ENCODE assay signal across 25 cellular contexts in the genomic region with DNA sequence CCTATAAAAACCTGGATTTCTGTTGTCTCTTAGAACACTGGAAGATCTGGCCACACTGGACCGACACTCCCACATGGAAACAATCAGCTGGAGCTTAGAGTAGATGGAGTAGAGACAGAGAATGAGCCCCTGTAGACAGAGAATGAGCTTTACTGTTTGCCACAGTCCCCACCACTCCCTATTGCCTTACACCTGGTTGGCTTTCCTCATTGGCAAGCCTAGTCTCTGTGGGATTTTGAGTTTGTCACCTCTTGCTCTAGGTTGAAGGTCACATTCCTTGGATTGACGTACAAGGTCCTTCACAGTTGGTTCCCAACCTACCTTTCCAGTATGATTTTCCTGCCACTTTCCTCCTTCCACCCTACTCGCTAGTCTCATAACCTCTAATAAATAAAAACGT. TPM values are rescaled to one million over a fixed set of nuclear protein-coding genes. Genes with fewer than 3 reads are reported as not detected.
DNase-seq lines count a peak whose midpoint lies in the region; ATAC-seq and TF ChIP-seq lines count a peak whose summit lies in the region.
"Had no signal": no experiment of that assay in that cellular context is flagged by ENCODE, and none has a peak within 500 bp of the region (broad histone marks: within the 10 kb centered on the region; RNA-seq: fewer than 3 reads in every experiment).

No MANE protein-coding gene starts in this region.

- peaks cover 2% of the 10 kb centered on the region for H3K36me3 Mint-ChIP-seq in activated CD4-positive, alpha-beta T cell treated with anti-CD3 and anti-CD28 coated beads, Interleukin-2, amount 10 ng/mL, durations not matched to agents 7 days and 5 days (ENCODE audit: low read depth)
- peaks cover 1% of the 10 kb centered on the region for H3K36me3 Mint-ChIP-seq in activated naive CD8-positive, alpha-beta T cell treated with anti-CD3 and anti-CD28 coated beads, Interleukin-2, amount 10 ng/mL, durations not matched to agents 7 days and 5 days
- H3K36me3 Mint-ChIP-seq in HFFc6 (ENCODE audit: low read depth): no peaks in the 10 kb centered on the region
- H3K36me3 Mint-ChIP-seq: immature natural killer cell had no signal

- no peaks in the 10 kb centered on the region for H3K36me3 ChIP-seq in KOPT-K1 (ENCODE audit: insufficient read depth, low read length)
- H3K36me3 ChIP-seq in parathyroid adenoma (ENCODE audit: control insufficient read depth, insufficient read depth, low read length): no peaks in the 10 kb centered on the region
- H3K36me3 ChIP-seq: ascending aorta, BLaER1, left lung, suprapubic skin, uterus had no signal

- peaks cover 63% of the 10 kb centered on the region for H3K4me1 Mint-ChIP-seq in activated CD4-positive, alpha-beta T cell treated with anti-CD3 and anti-CD28 coated beads, Interleukin-2, amount 10 ng/mL, durations not matched to agents 7 days and 5 days
- H3K4me1 Mint-ChIP-seq in activated naive CD8-positive, alpha-beta T cell treated with anti-CD3 and anti-CD28 coated beads, Interleukin-2, amount 10 ng/mL, durations not matched to agents 7 days and 5 days: peaks cover 46% of the 10 kb centered on the region
- no peaks in the 10 kb centered on the region for H3K4me1 Mint-ChIP-seq in HFFc6 (ENCODE audit: low read depth)

- H3K4me1 ChIP-seq in parathyroid adenoma: peaks cover 31% of the 10 kb centered on the region
- H3K4me1 ChIP-seq: suprapubic skin, uterus had no signal

- peak overlapping the region; percentile 61 for H3K27ac ChIP-seq in KOPT-K1 (ENCODE audit: low read depth, low read length, poor library complexity, severe bottlenecking)
- H3K27ac ChIP-seq in parathyroid adenoma: peak overlapping the region; percentile 99
- H3K27ac ChIP-seq: ascending aorta, dorsolateral prefrontal cortex, RWPE1, suprapubic skin, uterus had no signal

- POLR2A ChIA-PET in activated CD4-positive, alpha-beta T cell treated with anti-CD3 and anti-CD28 coated beads, Interleukin-2, amount 10 ng/mL, durations not matched to agents 7 days and 5 days (lab: Charles Lee): no interaction called here
- POLR2A ChIA-PET in activated naive CD8-positive, alpha-beta T cell treated with anti-CD3 and anti-CD28 coated beads, Interleukin-2, amount 10 ng/mL, durations not matched to agents 7 days and 5 days (lab: Charles Lee): interaction anchor here (2.1 kb wide), 1 partner anchor 20 kb away, joined by 8 read pairs; a partner anchor contains a TSS

- H3K27me3 Mint-ChIP-seq in activated CD4-positive, alpha-beta T cell treated with anti-CD3 and anti-CD28 coated beads, Interleukin-2, amount 10 ng/mL, durations not matched to agents 7 days and 5 days: no peaks in the 10 kb centered on the region
- no peaks in the 10 kb centered on the region for H3K27me3 Mint-ChIP-seq in activated naive CD8-positive, alpha-beta T cell treated with anti-CD3 and anti-CD28 coated beads, Interleukin-2, amount 10 ng/mL, durations not matched to agents 7 days and 5 days
- peaks cover 9% of the 10 kb centered on the region for H3K27me3 Mint-ChIP-seq in HFFc6 (ENCODE audit: insufficient read depth)

- H3K9me3 Mint-ChIP-seq in activated CD4-positive, alpha-beta T cell treated with anti-CD3 and anti-CD28 coated beads, Interleukin-2, amount 10 ng/mL, durations not matched to agents 7 days and 5 days: peaks cover 5% of the 10 kb centered on the region
- H3K9me3 Mint-ChIP-seq in activated naive CD8-positive, alpha-beta T cell treated with anti-CD3 and anti-CD28 coated beads, Interleukin-2, amount 10 ng/mL, durations not matched to agents 7 days and 5 days: peaks cover 1% of the 10 kb centered on the region
- no peaks in the 10 kb centered on the region for H3K9me3 Mint-ChIP-seq in HFFc6
- H3K9me3 Mint-ChIP-seq: immature natural killer cell had no signal

- no peaks in the 10 kb centered on the region for H3K27me3 ChIP-seq in parathyroid adenoma (ENCODE audit: control insufficient read depth, insufficient read depth, low read length)
- H3K27me3 ChIP-seq: ascending aorta, BLaER1, dorsolateral prefrontal cortex, suprapubic skin, uterus had no signal

- ATAC-seq in activated naive CD8-positive, alpha-beta T cell treated with anti-CD3 and anti-CD28 coated beads, Interleukin-2, amount 10 ng/mL, durations not matched to agents 7 days and 5 days (ENCODE audit: low read depth): no peak
- ATAC-seq in GM18519 (IDR thresholded peaks at IDR 0.05; ENCODE audit: low FRiP score, unreplicated experiment): no peak
- ATAC-seq: left lung had no signal

- H2AFZ ChIP-seq in parathyroid adenoma: peak overlapping the region; percentile 25

- CTCF ChIA-PET in activated CD4-positive, alpha-beta T cell treated with anti-CD3 and anti-CD28 coated beads, Interleukin-2, amount 10 ng/mL, durations not matched to agents 7 days and 5 days (lab: Charles Lee): interaction anchor here (0.6 to 1.2 kb wide), 2 partner anchors 10 to 13 kb away, joined by 3 to 4 read pairs; no protein-coding TSS in a partner anchor

- no peak for TF ChIP-seq CTCF in parathyroid adenoma (IDR thresholded peaks at IDR 0.05)
- TF ChIP-seq CTCF in HFFc6 (IDR thresholded peaks at IDR 0.05): no peak

- no peak for DNase-seq in activated CD4-positive, alpha-beta T cell treated with anti-CD3 and anti-CD28 coated beads, Interleukin-2, amount 10 ng/mL, durations not matched to agents 7 days and 5 days
- no peak for DNase-seq in activated CD4-positive, alpha-beta T cell treated with anti-CD3 and anti-CD28 coated beads, Interleukin-2, amount 50 U/mL, for 4 hours
- no peak for DNase-seq in activated naive CD8-positive, alpha-beta T cell treated with anti-CD3 and anti-CD28 coated beads, Interleukin-2, amount 10 ng/mL, durations not matched to agents 7 days and 5 days
- no peak for DNase-seq in stimulated activated CD4-positive, alpha-beta T cell treated with anti-CD3 and anti-CD28 coated beads, Interleukin-4, amount 100 ng/mL, for 4 hours
- DNase-seq in HFFc6: no peak
- DNase-seq: central memory CD4-positive, alpha-beta T cell; dorsolateral prefrontal cortex; foreskin fibroblast; immature natural killer cell; left lung; NCI-H2171 treated with DMSO at 0.1 percent for 48 hours; NCI-H526 treated with DMSO at 0.1 percent for 48 hours; nucleus accumbens; retina; uterus had no signal

- H3K27ac Mint-ChIP-seq in activated CD4-positive, alpha-beta T cell treated with anti-CD3 and anti-CD28 coated beads, Interleukin-2, amount 10 ng/mL, durations not matched to agents 7 days and 5 days: peak overlapping the region; percentile 52
- peak overlapping the region; percentile 76 for H3K27ac Mint-ChIP-seq in activated naive CD8-positive, alpha-beta T cell treated with anti-CD3 and anti-CD28 coated beads, Interleukin-2, amount 10 ng/mL, durations not matched to agents 7 days and 5 days
- H3K27ac Mint-ChIP-seq in HFFc6: no peak overlapping the region
- H3K27ac Mint-ChIP-seq: immature natural killer cell had no signal

- no peak overlapping the region for H3K9ac ChIP-seq in parathyroid adenoma
- H3K9ac ChIP-seq: BLaER1 had no signal

- H3K9me3 ChIP-seq in KOPT-K1 (ENCODE audit: insufficient read depth, low read length, poor library complexity, severe bottlenecking) (no peaks in the 10 kb centered on the region), parathyroid adenoma (ENCODE audit: control insufficient read depth, low read length) (no peaks in the 10 kb centered on the region)
- H3K9me3 ChIP-seq: ascending aorta, BLaER1, left lung, suprapubic skin, uterus had no signal

- no peak overlapping the region for H3K4me2 ChIP-seq in parathyroid adenoma (ENCODE audit: low read length)

- H3K79me2 ChIP-seq in parathyroid adenoma: peaks cover 14% of the 10 kb centered on the region

- H3K4me3 ChIP-seq in parathyroid adenoma (ENCODE audit: low read depth, low read length): no peak overlapping the region
- H3K4me3 ChIP-seq: ascending aorta, BLaER1, dorsolateral prefrontal cortex, left lung, suprapubic skin, uterus had no signal

- no peak overlapping the region for H3K4me3 Mint-ChIP-seq in activated CD4-positive, alpha-beta T cell treated with anti-CD3 and anti-CD28 coated beads, Interleukin-2, amount 10 ng/mL, durations not matched to agents 7 days and 5 days
- H3K4me3 Mint-ChIP-seq in activated naive CD8-positive, alpha-beta T cell treated with anti-CD3 and anti-CD28 coated beads, Interleukin-2, amount 10 ng/mL, durations not matched to agents 7 days and 5 days: no peak overlapping the region
- no peak overlapping the region for H3K4me3 Mint-ChIP-seq in HFFc6
- H3K4me3 Mint-ChIP-seq: immature natural killer cell had no signal

RNA-seq across cellular contexts. Expression of a gene that starts 2.0 kb away (rescaled TPM):
- total RNA-seq in activated CD4-positive, alpha-beta T cell treated with anti-CD3 and anti-CD28 coated beads, Interleukin-2, amount 10 ng/mL, durations not matched to agents 7 days and 5 days: under 1 TPM; 0.17 to 0.37 TPM
- total RNA-seq in activated naive CD8-positive, alpha-beta T cell treated with anti-CD3 and anti-CD28 coated beads, Interleukin-2, amount 10 ng/mL, durations not matched to agents 7 days and 5 days: under 1 TPM; 0.08 to 0.17 TPM
- total RNA-seq in HFFc6 (2021; fragmentation: NEBNext Ultra II Directional; extraction: Animal tissue kit (Norgen Biotek cat#: 25700)): not detected
- total RNA-seq: ascending aorta, M059J, mononuclear cell had no signal

RNA-seq across cellular contexts. Expression of a gene that starts 16.0 kb away (rescaled TPM):
- total RNA-seq in activated CD4-positive, alpha-beta T cell treated with anti-CD3 and anti-CD28 coated beads, Interleukin-2, amount 10 ng/mL, durations not matched to agents 7 days and 5 days: not detected
- total RNA-seq in activated naive CD8-positive, alpha-beta T cell treated with anti-CD3 and anti-CD28 coated beads, Interleukin-2, amount 10 ng/mL, durations not matched to agents 7 days and 5 days: not detected
- total RNA-seq in HFFc6 (2021; fragmentation: NEBNext Ultra II Directional; extraction: Animal tissue kit (Norgen Biotek cat#: 25700)): not detected
- total RNA-seq: A673, ascending aorta, M059J, uterus had no signal

RNA-seq across cellular contexts. Expression of a gene that starts 20.0 kb away (rescaled TPM):
- total RNA-seq in activated CD4-positive, alpha-beta T cell treated with anti-CD3 and anti-CD28 coated beads, Interleukin-2, amount 10 ng/mL, durations not matched to agents 7 days and 5 days: 10 to 100 TPM; 52.7 to 53.9 TPM
- 10 to 100 TPM; 51.7 to 53.5 TPM for total RNA-seq in activated naive CD8-positive, alpha-beta T cell treated with anti-CD3 and anti-CD28 coated beads, Interleukin-2, amount 10 ng/mL, durations not matched to agents 7 days and 5 days
- total RNA-seq in HFFc6 (2021; fragmentation: NEBNext Ultra II Directional; extraction: Animal tissue kit (Norgen Biotek cat#: 25700)): 10 to 100 TPM; 53.2 to 66.7 (median 61.7) TPM

RNA-seq across cellular contexts. Expression of a gene that starts 29.5 kb away (rescaled TPM):
- total RNA-seq in activated CD4-positive, alpha-beta T cell treated with anti-CD3 and anti-CD28 coated beads, Interleukin-2, amount 10 ng/mL, durations not matched to agents 7 days and 5 days: not detected
- total RNA-seq in activated naive CD8-positive, alpha-beta T cell treated with anti-CD3 and anti-CD28 coated beads, Interleukin-2, amount 10 ng/mL, durations not matched to agents 7 days and 5 days: not detected
- not detected for total RNA-seq in HFFc6 (2021; fragmentation: NEBNext Ultra II Directional; extraction: Animal tissue kit (Norgen Biotek cat#: 25700))
- total RNA-seq: M059J, uterus had no signal

RNA-seq across cellular contexts. Expression of a gene that starts 41.8 kb away (rescaled TPM):
- total RNA-seq in activated CD4-positive, alpha-beta T cell treated with anti-CD3 and anti-CD28 coated beads, Interleukin-2, amount 10 ng/mL, durations not matched to agents 7 days and 5 days: under 1 TPM; 0.52 to 0.89 TPM
- under 1 TPM; 0.58 to 0.62 TPM for total RNA-seq in activated naive CD8-positive, alpha-beta T cell treated with anti-CD3 and anti-CD28 coated beads, Interleukin-2, amount 10 ng/mL, durations not matched to agents 7 days and 5 days
- total RNA-seq in HFFc6 (2021; fragmentation: NEBNext Ultra II Directional; extraction: Animal tissue kit (Norgen Biotek cat#: 25700)): under 1 TPM; 0.08 to 0.40 (median 0.17) TPM
- total RNA-seq: A673, ascending aorta had no signal
